ENCODE assay signal across 8 cellular contexts in genomic region chr6:75285156-75285639, GRCh38. TPM values are rescaled to one million over a fixed set of nuclear protein-coding genes. Genes with fewer than 3 reads are reported as not detected.
DNase-seq lines count a peak whose midpoint lies in the region; ATAC-seq and TF ChIP-seq lines count a peak whose summit lies in the region.

No MANE protein-coding gene starts in this region.

- no peaks in the 10 kb centered on the region for H3K9me3 ChIP-seq in CD8-positive, alpha-beta memory T cell (ENCODE audit: low read length)

- no peak for TF ChIP-seq CTCF in foreskin keratinocyte (conservative IDR thresholded peaks at IDR 0.05)

- peaks cover 0 to 4% (median 0%) of the 10 kb centered on the region in 3 donors for H3K36me3 Mint-ChIP-seq in CD8-positive, alpha-beta memory T cell

- H3K27me3 Mint-ChIP-seq in CD8-positive, alpha-beta memory T cell = no peaks in the 10 kb centered on the region

- peak overlapping the region; percentile 76 for H3K27ac ChIP-seq in CD8-positive, alpha-beta memory T cell (ENCODE audit: low read depth, low read length)
- H3K27ac ChIP-seq in foreskin keratinocyte (peak overlapping the region; percentile 22), temporal lobe (ENCODE audit: low read depth, low read length) (peak overlapping the region; percentile 73)

- H3K27me3 ChIP-seq in CD8-positive, alpha-beta memory T cell (ENCODE audit: insufficient read depth, low read length, poor library complexity, severe bottlenecking) = no peaks in the 10 kb centered on the region
- H3K27me3 ChIP-seq in foreskin keratinocyte = no peaks in the 10 kb centered on the region

- peaks cover 29% of the 10 kb centered on the region for H3K4me1 ChIP-seq in CD8-positive, alpha-beta memory T cell (ENCODE audit: insufficient read depth, low read length)
- peaks cover 33% of the 10 kb centered on the region for H3K4me1 ChIP-seq in foreskin keratinocyte

- H3K4me3 Mint-ChIP-seq in CD8-positive, alpha-beta memory T cell = no peak overlapping the region

- DNase-seq in CD8-positive, alpha-beta memory T cell = no peak
- peak; percentile 89 for DNase-seq in OCI-M2 (lab: John Stamatoyannopoulos, UW; ENCODE audit: unreplicated experiment)
- no peak for DNase-seq in foreskin keratinocyte
- DNase-seq in mesenteric fat pad (ENCODE audit: low spot score) = no peak
- DNase-seq in KG1 (lab: John Stamatoyannopoulos, UW) = no peak

- CTCF ChIA-PET in CD8-positive, alpha-beta memory T cell (lab: Charles Lee) = interaction anchor here (1.0 to 2.3 kb wide), 6 partner anchors 10 to 242 kb away, joined by 3 to 11 read pairs (median 4); partner anchors contain the start of gene COX7A2

- ATAC-seq in GM21619 (IDR thresholded peaks at IDR 0.05; ENCODE audit: unreplicated experiment) (peak; percentile 6), foreskin keratinocyte (no peak), HG03571 (IDR thresholded peaks at IDR 0.05; ENCODE audit: unreplicated experiment) (no peak)

- peaks cover 30 to 37% (median 37%) of the 10 kb centered on the region in 3 donors for H3K4me1 Mint-ChIP-seq in CD8-positive, alpha-beta memory T cell

- peak overlapping the region; percentile 91 for H3K4me3 ChIP-seq in CD8-positive, alpha-beta memory T cell (ENCODE audit: low read length)

- H3K27ac Mint-ChIP-seq in CD8-positive, alpha-beta memory T cell = no peak overlapping the region

- POLR2A ChIA-PET in CD8-positive, alpha-beta memory T cell (lab: Charles Lee) = interaction anchor here (0.6 to 2.8 kb wide), 5 partner anchors 42 to 1764 kb away, joined by 3 to 10 read pairs (median 9); partner anchors contain the start of genes COX7A2, EEF1A1, SENP6 and SLC17A5

- H3K36me3 ChIP-seq in CD8-positive, alpha-beta memory T cell (ENCODE audit: insufficient read depth, low read length) = no peaks in the 10 kb centered on the region

- no peaks in the 10 kb centered on the region for H3K9me3 Mint-ChIP-seq in CD8-positive, alpha-beta memory T cell

RNA-seq across cellular contexts. Expression of gene TMEM30A, which starts 0.6 kb away (rescaled TPM):
- total RNA-seq in CD8-positive, alpha-beta memory T cell = 10 to 100 TPM; 54.8 to 61.8 TPM
- 56.3 TPM for polyA plus RNA-seq in CD8-positive, alpha-beta memory T cell
- 69.1 and 72.1 TPM in 2 replicates for total RNA-seq in foreskin keratinocyte
- 24.5 and 28.8 TPM in 2 replicates for polyA plus RNA-seq in foreskin keratinocyte
- total RNA-seq in temporal lobe = 125 TPM
- total RNA-seq in mesenteric fat pad = 109 TPM

RNA-seq across cellular contexts. Expression of gene COX7A2, which starts 41.6 kb away (rescaled TPM):
- 100 to 1,000 TPM; 504 to 527 TPM for total RNA-seq in CD8-positive, alpha-beta memory T cell
- 853 TPM for polyA plus RNA-seq in CD8-positive, alpha-beta memory T cell
- total RNA-seq in foreskin keratinocyte = 475 and 490 TPM in 2 replicates
- polyA plus RNA-seq in foreskin keratinocyte = 478 and 491 TPM in 2 replicates
- total RNA-seq in temporal lobe = 96.9 TPM
- total RNA-seq in mesenteric fat pad = 336 TPM

Comparison
In these comparisons a context has a peak if more than half of its experiments do, and no peak if none do; other contexts are left out.
1. H3K27ac ChIP-seq: peak in every context shown above with its lines; median percentile 76 in CD8-positive, alpha-beta memory T cell; 73 in temporal lobe; 22 in foreskin keratinocyte.